In the genomic region with DNA sequence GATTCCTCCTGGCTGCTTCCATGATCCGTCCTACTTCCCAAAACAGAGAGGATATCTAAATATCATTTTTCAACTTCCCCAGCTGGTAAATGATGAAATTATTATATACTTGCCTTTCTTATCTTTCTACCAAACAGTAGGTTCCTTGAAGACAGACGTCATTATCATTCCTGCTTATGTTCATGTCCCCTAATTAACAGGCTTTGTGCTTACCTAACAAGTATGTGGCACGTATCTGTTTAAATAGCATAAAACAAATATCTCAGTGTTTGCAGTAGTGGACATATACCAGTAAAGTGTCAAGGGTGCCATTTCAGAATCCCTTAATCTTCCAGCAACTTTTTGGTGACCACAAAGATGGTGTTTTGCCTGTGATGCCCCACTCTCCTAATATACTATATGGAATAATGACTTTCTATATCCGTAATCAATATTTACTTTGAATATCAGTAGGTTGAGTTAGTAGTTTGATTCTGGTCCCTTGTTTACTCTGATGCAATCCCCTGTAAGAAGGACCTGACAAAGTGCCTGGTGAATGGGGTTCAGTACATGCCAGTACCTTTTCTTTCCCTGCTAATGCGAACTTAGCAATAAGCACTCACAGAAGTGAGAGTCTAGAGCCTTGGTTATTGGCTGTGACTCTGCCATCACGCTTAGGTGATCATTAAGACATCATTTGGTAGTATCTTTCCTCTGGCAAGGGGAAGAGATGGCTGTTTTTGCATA, we compare ENCODE assay signal across 20 cellular contexts.
DNase-seq lines count a peak whose midpoint lies in the region; ATAC-seq and TF ChIP-seq lines count a peak whose summit lies in the region.
"Had no signal": no experiment of that assay in that cellular context is flagged by ENCODE, and none has a peak within 500 bp of the region (broad histone marks: within the 10 kb centered on the region; RNA-seq: fewer than 3 reads in every experiment).

No MANE protein-coding gene starts in this region.

- H3K4me3 ChIP-seq in heart left ventricle = no peak overlapping the region
- no peak overlapping the region for H3K4me3 ChIP-seq in esophagus squamous epithelium
- H3K4me3 ChIP-seq in neuronal stem cell (ENCODE audit: low read length in 2 of 2) = no peak overlapping the region
- no peak overlapping the region for H3K4me3 ChIP-seq in upper lobe of right lung
- H3K4me3 ChIP-seq: tibial nerve had no signal

- POLR2A ChIA-PET in activated CD4-positive, alpha-beta memory T cell treated with anti-CD3 and anti-CD28 coated beads, Interleukin-2, amount 10 ng/mL, durations not matched to agents 7 days and 5 days (lab: Charles Lee) = no interaction called here

- no peak overlapping the region for H3K4ac ChIP-seq in neuronal stem cell (ENCODE audit: low read length)

- TF ChIP-seq CTCF in heart left ventricle (IDR thresholded peaks at IDR 0.05) = no peak
- TF ChIP-seq CTCF in esophagus squamous epithelium (IDR thresholded peaks at IDR 0.05) = no peak
- no peak for TF ChIP-seq CTCF in upper lobe of right lung (IDR thresholded peaks at IDR 0.05)

- H3K4me1 ChIP-seq in heart left ventricle = peaks cover 0 to 37% (median 12%) of the 10 kb centered on the region in 12 donors
- H3K4me1 ChIP-seq in esophagus squamous epithelium = peaks cover 0 to 44% (median 16%) of the 10 kb centered on the region in 3 donors
- H3K4me1 ChIP-seq in neuronal stem cell (ENCODE audit: control insufficient read depth in 2 of 2, insufficient read depth in 1 of 2, low read depth in 1 of 2, low read length in 2 of 2) = peaks cover 3 to 10% of the 10 kb centered on the region in 2 donors
- peaks cover 10% of the 10 kb centered on the region for H3K4me1 ChIP-seq in upper lobe of right lung

- H3K4me1 Mint-ChIP-seq in activated CD4-positive, alpha-beta memory T cell treated with anti-CD3 and anti-CD28 coated beads, Interleukin-2, amount 10 ng/mL, durations not matched to agents 7 days and 5 days = peaks cover 9% of the 10 kb centered on the region

- 78 to 82% (median 79%) methylated on average over 6 of the region's 6 CpGs for whole genome bisulfite sequencing in heart left ventricle, 4 donors
- 68 to 82% methylated on average over 6 of the region's 6 CpGs for WGBS in esophagus squamous epithelium, 2 donors
- no CpG with 5 or more reads among the region's 6 CpGs for WGBS in neuronal stem cell (ENCODE audit: extremely low coverage in 2 of 2, insufficient read length in 2 of 2, insufficient replicate concordance in 1 of 2), 2 donors

- CTCF ChIA-PET in activated CD4-positive, alpha-beta memory T cell treated with anti-CD3 and anti-CD28 coated beads, Interleukin-2, amount 10 ng/mL, durations not matched to agents 7 days and 5 days (lab: Charles Lee) = no interaction called here

- no peak overlapping the region for H3K23ac ChIP-seq in neuronal stem cell (ENCODE audit: low read depth, low read length, poor library complexity)

- H2BK5ac ChIP-seq in neuronal stem cell (ENCODE audit: low read length) = no peak overlapping the region

- H3K4me2 ChIP-seq in neuronal stem cell (ENCODE audit: insufficient read depth, low read length, poor library complexity, severe bottlenecking) = no peak overlapping the region

- peak overlapping the region; percentile 30 for H3K18ac ChIP-seq in neuronal stem cell (ENCODE audit: low read length)

- no peaks in the 10 kb centered on the region for H3K27me3 ChIP-seq in heart left ventricle
- no peaks in the 10 kb centered on the region for H3K27me3 ChIP-seq in esophagus squamous epithelium
- H3K27me3 ChIP-seq in neuronal stem cell (ENCODE audit: control insufficient read depth in 3 of 3, insufficient read depth in 3 of 3, low read depth in 1 of 3, low read length in 3 of 3) = no peaks in the 10 kb centered on the region
- H3K27me3 ChIP-seq in upper lobe of right lung = no peaks in the 10 kb centered on the region
- H3K27me3 ChIP-seq: tibial nerve had no signal

- no peak for DNase-seq in heart left ventricle
- DNase-seq in cardiac septum (ENCODE audit: low spot score) = no peak
- no peak for DNase-seq in esophagus squamous epithelium (lab: John Stamatoyannopoulos, UW)
- no peak for DNase-seq in neuronal stem cell (ENCODE audit: low spot score)
- no peak for DNase-seq in upper lobe of right lung
- DNase-seq in activated CD4-positive, alpha-beta memory T cell treated with anti-CD3 and anti-CD28 coated beads, Interleukin-2, amount 10 ng/mL, durations not matched to agents 7 days and 5 days = no peak
- DNase-seq in central memory CD4-positive, alpha-beta T cell = no peak
- DNase-seq: 8988T; DMS79 treated with DMSO at 0.1 percent for 48 hours; glutamatergic neuron; Kasumi-1; NCI-H1105; NCI-H2107; NCI-H524 treated with DMSO at 0.1 percent for 48 hours; stimulated activated CD4-positive, alpha-beta T cell treated with anti-CD3 and anti-CD28 coated beads, Interleukin-2, amount 100 ng/mL, for 24 hours; stimulated activated naive B cell treated with anti-CD40 and anti-IgM and Interleukin-4, amounts not matched to agents 10 μg/mL and 1 μg/mL and 100 μg/mL, for 72 hours had no signal

- intact Hi-C loops in heart left ventricle (cut with DNase I) = no loop called here
- intact Hi-C loops in cardiac septum (cut with DNase I) = no loop called here
- intact Hi-C loops in esophagus squamous epithelium (cut with DNase I) = no loop called here
- intact Hi-C loops in upper lobe of right lung (cut with DNase I) = no loop called here

- no peaks in the 10 kb centered on the region for H3K27me3 Mint-ChIP-seq in activated CD4-positive, alpha-beta memory T cell treated with anti-CD3 and anti-CD28 coated beads, Interleukin-2, amount 10 ng/mL, durations not matched to agents 7 days and 5 days
- H3K27me3 Mint-ChIP-seq: stimulated activated naive B cell treated with anti-CD40 and anti-IgM and Interleukin-4, amounts not matched to agents 10 μg/mL and 1 μg/mL and 100 μg/mL, for 72 hours had no signal

- H3K9ac ChIP-seq in neuronal stem cell (ENCODE audit: low read depth, low read length, poor library complexity) = no peak overlapping the region

- no peaks in the 10 kb centered on the region for H3K36me3 ChIP-seq in heart left ventricle
- no peaks in the 10 kb centered on the region for H3K36me3 ChIP-seq in esophagus squamous epithelium
- no peaks in the 10 kb centered on the region for H3K36me3 ChIP-seq in neuronal stem cell (replicated peaks in 1 of 2; ENCODE audit: control insufficient read depth in 2 of 2, insufficient read depth in 2 of 2, low read length in 2 of 2)
- no peaks in the 10 kb centered on the region for H3K36me3 ChIP-seq in upper lobe of right lung
- H3K36me3 ChIP-seq: tibial nerve had no signal

- H3K36me3 Mint-ChIP-seq in activated CD4-positive, alpha-beta memory T cell treated with anti-CD3 and anti-CD28 coated beads, Interleukin-2, amount 10 ng/mL, durations not matched to agents 7 days and 5 days (ENCODE audit: low read depth) = peaks cover 3% of the 10 kb centered on the region
- H3K36me3 Mint-ChIP-seq: stimulated activated naive B cell treated with anti-CD40 and anti-IgM and Interleukin-4, amounts not matched to agents 10 μg/mL and 1 μg/mL and 100 μg/mL, for 72 hours had no signal

- H2BK12ac ChIP-seq in neuronal stem cell (ENCODE audit: low read length) = no peak overlapping the region

- no peak overlapping the region for H3K14ac ChIP-seq in neuronal stem cell (ENCODE audit: low read length)

- no peak overlapping the region for H2AK5ac ChIP-seq in neuronal stem cell (ENCODE audit: low read depth, low read length)

- peaks cover 12% of the 10 kb centered on the region for H3K9me3 Mint-ChIP-seq in activated CD4-positive, alpha-beta memory T cell treated with anti-CD3 and anti-CD28 coated beads, Interleukin-2, amount 10 ng/mL, durations not matched to agents 7 days and 5 days

- no peak overlapping the region for H4K8ac ChIP-seq in neuronal stem cell (ENCODE audit: low read depth, low read length)

- TF ChIP-seq POLR2A in heart left ventricle (IDR thresholded peaks at IDR 0.05) (no peak), esophagus squamous epithelium (IDR thresholded peaks at IDR 0.05) (no peak)

- no peak overlapping the region for H2BK15ac ChIP-seq in neuronal stem cell (ENCODE audit: low read length)

- no peaks in the 10 kb centered on the region for H3K79me1 ChIP-seq in neuronal stem cell (ENCODE audit: low read depth, low read length)

- no peak overlapping the region for H3K27ac Mint-ChIP-seq in activated CD4-positive, alpha-beta memory T cell treated with anti-CD3 and anti-CD28 coated beads, Interleukin-2, amount 10 ng/mL, durations not matched to agents 7 days and 5 days
- H3K27ac Mint-ChIP-seq: activated naive CD4-positive, alpha-beta T cell treated with anti-CD3 and anti-CD28 coated beads, Interleukin-2, amount 50 U/mL, for 72 hours; activated T-helper 1 cell treated with anti-CD3 and anti-CD28 coated beads, Interleukin-12 subunit alpha, Interleukin-12 subunit beta, Interleukin-2, Interleukin-4 antibody, amounts not matched to agents 30 ng/mL and 10 ng/mL and 1 ng/mL, durations not matched to agents 14 hours and 24 hours and 36 hours; stimulated activated naive B cell treated with anti-CD40 and anti-IgM and Interleukin-4, amounts not matched to agents 10 μg/mL and 1 μg/mL and 100 μg/mL, for 72 hours had no signal

- H2BK120ac ChIP-seq in neuronal stem cell (ENCODE audit: low read depth, low read length) = no peak overlapping the region

- ATAC-seq in heart left ventricle = no peak
- no peak for ATAC-seq in upper lobe of right lung
- no peak for ATAC-seq in HG02870 (IDR thresholded peaks at IDR 0.05; ENCODE audit: unreplicated experiment)
- ATAC-seq: activated naive CD4-positive, alpha-beta T cell treated with anti-CD3 and anti-CD28 coated beads, Interleukin-2, amount 50 U/mL, for 72 hours; stimulated activated naive B cell treated with anti-CD40 and anti-IgM and Interleukin-4, amounts not matched to agents 10 μg/mL and 1 μg/mL and 100 μg/mL, for 72 hours had no signal

- no peak overlapping the region for H4K91ac ChIP-seq in neuronal stem cell (ENCODE audit: low read depth, low read length, poor library complexity)

- no peak overlapping the region for H2AFZ ChIP-seq in neuronal stem cell (ENCODE audit: low read length)

- H3K27ac ChIP-seq in heart left ventricle (peak overlapping the region in 10 of 12 donors; percentile 48 to 86 (median 80)), esophagus squamous epithelium (peak overlapping the region in 3 of 4 donors; percentile 50 to 82 (median 69)), neuronal stem cell (replicated peaks; ENCODE audit: low read length) (no peak overlapping the region), upper lobe of right lung (peak overlapping the region; percentile 83)

- H3K4me3 Mint-ChIP-seq in activated CD4-positive, alpha-beta memory T cell treated with anti-CD3 and anti-CD28 coated beads, Interleukin-2, amount 10 ng/mL, durations not matched to agents 7 days and 5 days = no peak overlapping the region
- H3K4me3 Mint-ChIP-seq: activated T-helper 1 cell treated with anti-CD3 and anti-CD28 coated beads, Interleukin-12 subunit alpha, Interleukin-12 subunit beta, Interleukin-2, Interleukin-4 antibody, amounts not matched to agents 30 ng/mL and 10 ng/mL and 1 ng/mL, durations not matched to agents 14 hours and 24 hours and 36 hours; stimulated activated naive B cell treated with anti-CD40 and anti-IgM and Interleukin-4, amounts not matched to agents 10 μg/mL and 1 μg/mL and 100 μg/mL, for 72 hours had no signal

- peaks cover 0 to 13% (median 0%) of the 10 kb centered on the region in 12 donors for H3K9me3 ChIP-seq in heart left ventricle
- peaks cover 0 to 7% (median 0%) of the 10 kb centered on the region in 3 donors for H3K9me3 ChIP-seq in esophagus squamous epithelium
- no peaks in the 10 kb centered on the region for H3K9me3 ChIP-seq in neuronal stem cell (replicated peaks in 1 of 2; ENCODE audit: control insufficient read depth in 2 of 2, insufficient read depth in 1 of 2, low read depth in 1 of 2, low read length in 2 of 2)
- no peaks in the 10 kb centered on the region for H3K9me3 ChIP-seq in upper lobe of right lung
